8 cellular contexts compared by ENCODE assay signal in genomic region chr16:85556456-85557082, GRCh38.
A peak's percentile ranks its signal among the peaks of the same experiment; 100 is the strongest.
DNase-seq lines count a peak whose midpoint lies in the region; ATAC-seq and TF ChIP-seq lines count a peak whose summit lies in the region.

No MANE protein-coding gene starts in this region.

- ATAC-seq in GM21528 (IDR thresholded peaks at IDR 0.05; ENCODE audit: low FRiP score, unreplicated experiment) (no peak), GM18505 (IDR thresholded peaks at IDR 0.05; ENCODE audit: unreplicated experiment) (no peak)

- no peak for TF ChIP-seq POLR2A in GM18505 (IDR thresholded peaks at IDR 0.05; ENCODE audit: borderline replicate concordance, extremely low read depth, insufficient read depth, insufficient read length)

- peak; percentile 55 for DNase-seq in EH (ENCODE audit: low read depth)
- DNase-seq in HK-2 (ENCODE audit: unreplicated experiment) = peak; percentile 39
- peak; percentile 23 for DNase-seq in T follicular helper cell (ENCODE audit: low read depth)
- DNase-seq in astrocyte of the hippocampus (ENCODE audit: low read depth, low spot score) = peak; percentile 71
- DNase-seq in iPS-NIHi11 (ENCODE audit: low spot score) = peak; percentile 64
- DNase-seq in stimulated activated CD4-positive, alpha-beta T cell treated with anti-CD3 and anti-CD28 coated beads, Interleukin-4, amount 100 ng/mL, for 1 hour = peak; percentile 66
